Comparison of ENCODE assay signal across 18 cellular contexts in the genomic region with DNA sequence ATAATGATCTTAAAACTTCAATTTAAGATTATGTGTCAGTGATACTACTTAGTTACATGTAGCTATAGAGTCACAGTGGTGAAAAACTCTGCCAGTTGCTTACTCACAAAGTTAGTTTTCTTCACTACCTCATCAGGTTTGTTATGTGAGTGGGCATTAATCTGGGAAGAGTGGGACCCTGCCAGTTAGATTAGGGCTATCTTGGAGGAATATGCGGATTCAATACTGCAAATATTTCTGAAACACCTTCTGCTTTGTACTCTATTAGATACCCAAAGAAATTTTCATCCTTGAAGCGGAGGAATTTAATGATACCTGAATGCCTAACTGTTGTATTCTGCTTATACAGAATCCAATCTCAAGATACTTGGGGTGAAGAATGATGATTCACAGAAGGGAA. TPM values are rescaled to one million over a fixed set of nuclear protein-coding genes. Genes with fewer than 3 reads are reported as not detected.
DNase-seq lines count a peak whose midpoint lies in the region; ATAC-seq and TF ChIP-seq lines count a peak whose summit lies in the region.
"Had no signal": no experiment of that assay in that cellular context is flagged by ENCODE, and none has a peak within 500 bp of the region (broad histone marks: within the 10 kb centered on the region; RNA-seq: fewer than 3 reads in every experiment).

No MANE protein-coding gene starts in this region.

- ATAC-seq in HG03521 (IDR thresholded peaks at IDR 0.05; ENCODE audit: unreplicated experiment) = no peak
- ATAC-seq: CD8-positive, alpha-beta T cell had no signal

- no peaks in the 10 kb centered on the region for H3K27me3 Mint-ChIP-seq in type B pancreatic cell
- H3K27me3 Mint-ChIP-seq: IgD-negative memory B cell had no signal

- DNase-seq in adipocyte (ENCODE audit: low read depth) = no peak
- DNase-seq in type B pancreatic cell (ENCODE audit: extremely low spot score, unreplicated experiment) = no peak
- no peak for DNase-seq in G401 (ENCODE audit: low spot score)
- no peak for DNase-seq in vagina (ENCODE audit: extremely low spot score in 2 of 2)
- DNase-seq: BE2C; CD8-positive, alpha-beta T cell; COR-L47; DMS153; DMS79 treated with DMSO at 0.1 percent for 48 hours; EL; GDM1; GOT3; H9 had no signal

- H3K27ac Mint-ChIP-seq in type B pancreatic cell = peak overlapping the region; percentile 52
- H3K27ac Mint-ChIP-seq: CD14-positive monocyte; CD8-positive, alpha-beta T cell; H9; IgD-negative memory B cell had no signal

- H3K4me1 Mint-ChIP-seq in type B pancreatic cell (ENCODE audit: unreplicated experiment) = no peaks in the 10 kb centered on the region
- H3K4me1 Mint-ChIP-seq: CD14-positive monocyte, H9 had no signal

- intact Hi-C loops in vagina (cut with DNase I) = no loop called here

- H3K9ac ChIP-seq in adipocyte (ENCODE audit: low read length) = no peak overlapping the region

- H3K4me1 ChIP-seq in HEK293 (ENCODE audit: control insufficient read depth, insufficient read depth, low read length) = no peaks in the 10 kb centered on the region
- no peaks in the 10 kb centered on the region for H3K4me1 ChIP-seq in adipocyte (ENCODE audit: control insufficient read depth, insufficient read depth, low read length)
- no peaks in the 10 kb centered on the region for H3K4me1 ChIP-seq in muscle layer of duodenum (ENCODE audit: control insufficient read depth in 1 of 2, insufficient read depth in 2 of 2, low read length in 2 of 2)
- no peaks in the 10 kb centered on the region for H3K4me1 ChIP-seq in vagina
- H3K4me1 ChIP-seq: BE2C had no signal

- CTCF ChIA-PET in HEK293 (lab: Yijun Ruan, JAX) = no interaction called here

- no peak overlapping the region for H3K4me3 Mint-ChIP-seq in type B pancreatic cell
- H3K4me3 Mint-ChIP-seq: CD14-positive monocyte; CD8-positive, alpha-beta T cell; H9 had no signal

- TF ChIP-seq CTCF in HEK293 (tag by site-specific recombination; IDR thresholded peaks at IDR 0.05) = no peak
- no peak for TF ChIP-seq CTCF in type B pancreatic cell (conservative IDR thresholded peaks at IDR 0.05)
- TF ChIP-seq CTCF in vagina (IDR thresholded peaks at IDR 0.05) = no peak

- peaks cover 48% of the 10 kb centered on the region for H3K36me3 Mint-ChIP-seq in type B pancreatic cell

- H3K9me3 Mint-ChIP-seq in type B pancreatic cell = peaks cover 32% of the 10 kb centered on the region

- TF ChIP-seq POLR2A in vagina (IDR thresholded peaks at IDR 0.05) = no peak

- no peak overlapping the region for H3K27ac ChIP-seq in HEK293 (ENCODE audit: extremely low read depth, low read depth, low read length)
- no peak overlapping the region for H3K27ac ChIP-seq in muscle layer of duodenum (ENCODE audit: low read length)
- no peak overlapping the region for H3K27ac ChIP-seq in vagina

- H3K4me3 ChIP-seq in HEK293 (ENCODE audit: low read depth, low read length) = no peak overlapping the region
- H3K4me3 ChIP-seq in adipocyte (ENCODE audit: low read length) = peak overlapping the region; percentile 79
- peak overlapping the region; percentile 14 to 50 for H3K4me3 ChIP-seq in muscle layer of duodenum (ENCODE audit: low read depth in 1 of 2, low read length in 2 of 2)
- no peak overlapping the region for H3K4me3 ChIP-seq in vagina

- POLR2A ChIA-PET in HEK293 (lab: Yijun Ruan, JAX) = no interaction called here

- H3K36me3 ChIP-seq in HEK293 (ENCODE audit: control insufficient read depth in 2 of 2, insufficient read depth in 1 of 2, low read length in 2 of 2) (peaks cover 0 to 20% of the 10 kb centered on the region in 2 experiments; a peak in 2 of 3 replicates), adipocyte (ENCODE audit: control insufficient read depth, insufficient read depth, low read length, severe bottlenecking) (peaks cover 47% of the 10 kb centered on the region), muscle layer of duodenum (ENCODE audit: control insufficient read depth in 1 of 2, insufficient read depth in 2 of 2, low read length in 2 of 2) (peaks cover 20 to 50% of the 10 kb centered on the region in 2 donors), vagina (peaks cover 9 to 46% of the 10 kb centered on the region in 2 donors)

- H3K27me3 ChIP-seq in adipocyte (replicated peaks; ENCODE audit: control insufficient read depth, insufficient read depth, low read length) = no peaks in the 10 kb centered on the region
- H3K27me3 ChIP-seq in muscle layer of duodenum (ENCODE audit: low read depth, low read length) = no peaks in the 10 kb centered on the region
- H3K27me3 ChIP-seq in vagina = no peaks in the 10 kb centered on the region
- H3K27me3 ChIP-seq: BE2C had no signal

- no peaks in the 10 kb centered on the region; the same call in 1 of the 2 replicates for H3K9me3 ChIP-seq in HEK293 (ENCODE audit: control insufficient read depth, insufficient read depth, low read depth, low read length)
- H3K9me3 ChIP-seq in adipocyte (ENCODE audit: control insufficient read depth, low read length) = peaks cover 100% of the 10 kb centered on the region
- H3K9me3 ChIP-seq in muscle layer of duodenum (ENCODE audit: control insufficient read depth in 1 of 2, low read length in 2 of 2) = peaks cover 77 to 95% of the 10 kb centered on the region in 2 donors
- peaks cover 92% of the 10 kb centered on the region for H3K9me3 ChIP-seq in vagina

- in situ Hi-C loops in G401 (cut with HindIII; ENCODE audit: low sequenced_read_pairs) = no loop called here

TF ChIP-seq in HEK293, 187 proteins besides CTCF, POLR2A, EP300 and RAD21:
- TF ChIP-seq EGR2 (tag by site-specific recombination; IDR thresholded peaks at IDR 0.05; ENCODE audit: low read depth) (no peak), ZNF558 (tag by site-specific recombination; IDR thresholded peaks at IDR 0.05) (peak; percentile 95)
- TF ChIP-seq, protein P1, sequence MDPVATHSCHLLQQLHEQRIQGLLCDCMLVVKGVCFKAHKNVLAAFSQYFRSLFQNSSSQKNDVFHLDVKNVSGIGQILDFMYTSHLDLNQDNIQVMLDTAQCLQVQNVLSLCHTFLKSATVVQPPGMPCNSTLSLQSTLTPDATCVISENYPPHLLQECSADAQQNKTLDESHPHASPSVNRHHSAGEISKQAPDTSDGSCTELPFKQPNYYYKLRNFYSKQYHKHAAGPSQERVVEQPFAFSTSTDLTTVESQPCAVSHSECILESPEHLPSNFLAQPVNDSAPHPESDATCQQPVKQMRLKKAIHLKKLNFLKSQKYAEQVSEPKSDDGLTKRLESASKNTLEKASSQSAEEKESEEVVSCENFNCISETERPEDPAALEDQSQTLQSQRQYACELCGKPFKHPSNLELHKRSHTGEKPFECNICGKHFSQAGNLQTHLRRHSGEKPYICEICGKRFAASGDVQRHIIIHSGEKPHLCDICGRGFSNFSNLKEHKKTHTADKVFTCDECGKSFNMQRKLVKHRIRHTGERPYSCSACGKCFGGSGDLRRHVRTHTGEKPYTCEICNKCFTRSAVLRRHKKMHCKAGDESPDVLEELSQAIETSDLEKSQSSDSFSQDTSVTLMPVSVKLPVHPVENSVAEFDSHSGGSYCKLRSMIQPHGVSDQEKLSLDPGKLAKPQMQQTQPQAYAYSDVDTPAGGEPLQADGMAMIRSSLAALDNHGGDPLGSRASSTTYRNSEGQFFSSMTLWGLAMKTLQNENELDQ (tag by site-specific recombination; IDR thresholded peaks at IDR 0.05; ENCODE audit: low read depth) = no peak

RNA-seq across cellular contexts. Expression of a gene that starts 25.1 kb away (rescaled TPM):
- total RNA-seq in type B pancreatic cell (ENCODE audit: low replicate concordance) (27.6 and 32.4 TPM in 2 replicates), vagina (9.1 TPM)
- 19.4 and 38.0 TPM in 2 replicates for total RNA-seq in G401 (2014; rRNA removed; shearing (Covaris generic))

RNA-seq across cellular contexts. Expression of a gene that starts 29.3 kb away (rescaled TPM):
- not detected in 2 replicates for total RNA-seq in type B pancreatic cell (ENCODE audit: low replicate concordance)
- total RNA-seq in G401 (2014; rRNA removed; shearing (Covaris generic)) = not detected in 2 replicates
- total RNA-seq in vagina = not detected
- total RNA-seq: CD8-positive, alpha-beta T cell; H9 had no signal

Comparison
In these comparisons a context has a peak if more than half of its experiments do, and no peak if none do; other contexts are left out.
1. H3K4me3 ChIP-seq: peak in adipocyte (single experiment) and muscle layer of duodenum (2 of 2); none in HEK293 (single experiment) and vagina (0 of 2).